In the genomic region with DNA sequence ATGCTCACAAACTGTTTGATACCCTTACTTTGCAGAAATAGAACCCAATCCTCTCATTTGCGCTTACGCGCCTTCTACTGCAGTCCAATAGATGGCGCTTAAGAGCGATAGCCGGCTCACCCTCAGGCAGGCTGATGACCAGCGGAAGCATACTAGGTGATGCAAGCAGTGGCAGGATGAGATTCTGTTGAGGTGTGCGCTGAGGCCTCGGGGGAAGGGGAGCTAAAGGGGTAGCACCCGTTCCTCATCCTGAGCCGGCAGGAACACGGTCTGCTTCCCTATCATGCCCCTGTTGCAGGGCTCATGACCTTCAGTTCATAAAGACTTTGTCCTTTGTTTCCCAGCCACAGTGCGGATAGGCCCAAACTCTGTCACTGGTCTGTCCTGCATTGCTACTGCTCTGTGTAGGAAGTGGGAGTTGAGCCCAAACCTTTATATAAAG, we compare ENCODE assay signal across 8 cellular contexts.
DNase-seq lines count a peak whose midpoint lies in the region; ATAC-seq and TF ChIP-seq lines count a peak whose summit lies in the region.

No MANE protein-coding gene starts in this region.

- peak; percentile 56 for TF ChIP-seq CTCF in GM12865 (IDR thresholded peaks at IDR 0.05; ENCODE audit: insufficient read depth, low read depth, low read length, missing control alignments)
- TF ChIP-seq CTCF in HFFc6 (IDR thresholded peaks at IDR 0.05): peak; percentile 24; the same call in 1 of the 2 replicates
- TF ChIP-seq CTCF in RWPE2 (IDR thresholded peaks at IDR 0.05; ENCODE audit: poor library complexity, severe bottlenecking): peak; percentile 23

- H3K27ac Mint-ChIP-seq in HFFc6: no peak overlapping the region

- H3K4me1 ChIP-seq in RWPE2 (ENCODE audit: insufficient read depth, poor library complexity, severe bottlenecking): no peaks in the 10 kb centered on the region

- no peak overlapping the region for H3K27ac ChIP-seq in RWPE2 (ENCODE audit: poor library complexity, severe bottlenecking)

- no peak for ATAC-seq in RWPE2 (ENCODE audit: low read depth)

- H3K4me3 Mint-ChIP-seq in HFFc6: no peak overlapping the region

- peaks cover 14% of the 10 kb centered on the region for H3K4me1 Mint-ChIP-seq in HFFc6 (ENCODE audit: low read depth)

- no peaks in the 10 kb centered on the region for H3K36me3 Mint-ChIP-seq in HFFc6 (ENCODE audit: low read depth)

- DNase-seq in GM12865 (ENCODE audit: low read depth): peak; percentile 60
- DNase-seq in HFFc6: no peak
- DNase-seq in RWPE2 (ENCODE audit: low spot score): no peak
- peak; percentile 72 for DNase-seq in left kidney (ENCODE audit: low read depth, low spot score)
- no peak for DNase-seq in DMS79 treated with DMSO at 0.1 percent for 48 hours (lab: John Stamatoyannopoulos, UW)
- DNase-seq in stimulated activated CD8-positive, alpha-beta memory T cell treated with anti-CD3 and anti-CD28 coated beads, Interleukin-4, amount 100 ng/mL, for 48 hours: no peak
- DNase-seq in NCI-H1930 (lab: John Stamatoyannopoulos, UW): no peak
- DNase-seq in SW480 (ENCODE audit: low spot score): no peak

- H3K36me3 ChIP-seq in RWPE2 (ENCODE audit: low read depth): no peaks in the 10 kb centered on the region

- H3K27me3 ChIP-seq in RWPE2 (ENCODE audit: insufficient read depth, poor library complexity, severe bottlenecking): no peaks in the 10 kb centered on the region

- no peaks in the 10 kb centered on the region; the same call in 1 of the 2 replicates for H3K9me3 Mint-ChIP-seq in HFFc6

- H3K27me3 Mint-ChIP-seq in HFFc6 (ENCODE audit: insufficient read depth): no peaks in the 10 kb centered on the region

- no peaks in the 10 kb centered on the region for H3K9me3 ChIP-seq in RWPE2 (ENCODE audit: severe bottlenecking)

- H3K4me3 ChIP-seq in GM12865 (ENCODE audit: low read depth, low read length) (no peak overlapping the region), RWPE2 (ENCODE audit: severe bottlenecking) (no peak overlapping the region)

Comparison
In these comparisons a context has a peak if more than half of its experiments do, and no peak if none do; other contexts are left out.
1. DNase-seq: peak in GM12865 (single experiment) and left kidney (single experiment); none in HFFc6 (single experiment), RWPE2 (single experiment), DMS79 treated with DMSO at 0.1 percent for 48 hours (single experiment), stimulated activated CD8-positive, alpha-beta memory T cell treated with anti-CD3 and anti-CD28 coated beads, Interleukin-4, amount 100 ng/mL, for 48 hours (single experiment), NCI-H1930 (0 of 2) and SW480 (single experiment).
2. Peak in every context shown above with its lines, with median percentiles within 50 percentile points of each other: CTCF ChIP-seq.